ENCODE assay signal across 27 cellular contexts in genomic region chr4:112381996-112382692, GRCh38.
DNase-seq lines count a peak whose midpoint lies in the region; ATAC-seq, FAIRE-seq and TF ChIP-seq lines count a peak whose summit lies in the region.
"Had no signal": no experiment of that assay in that cellular context is flagged by ENCODE, and none has a peak within 500 bp of the region (broad histone marks: within the 10 kb centered on the region; RNA-seq: fewer than 3 reads in every experiment).

No MANE protein-coding gene starts in this region.

- FAIRE-seq in RCC 7860 (lab: Jason Lieb, UNC), result no peak
- FAIRE-seq: bronchial epithelial cell, H54, small intestine had no signal

- no peaks in the 10 kb centered on the region for H3K4me1 ChIP-seq in gastrocnemius medialis
- H3K4me1 ChIP-seq: foreskin keratinocyte, left ventricle myocardium inferior, upper lobe of left lung had no signal

- DNase-seq in NCI-H748 (lab: John Stamatoyannopoulos, UW; ENCODE audit: unreplicated experiment), result peak; percentile 47
- no peak for DNase-seq in NCI-H748 treated with DMSO at 0.1 percent for 48 hours (lab: John Stamatoyannopoulos, UW)
- DNase-seq in NCI-H2107 treated with DMSO at 0.1 percent for 48 hours (lab: John Stamatoyannopoulos, UW; ENCODE audit: unreplicated experiment), result peak; percentile 38
- DNase-seq in NCI-H69 (lab: John Stamatoyannopoulos, UW), result peak; percentile 82
- peak; percentile 31 for DNase-seq in renal cortical epithelial cell (ENCODE audit: low read depth)
- DNase-seq in RCC 7860 (ENCODE audit: low spot score), result no peak
- DNase-seq in activated CD4-positive, CD25-positive, alpha-beta regulatory T cell (lab: John Stamatoyannopoulos, UW), result no peak
- no peak for DNase-seq in gastrocnemius medialis
- DNase-seq: activated CD4-positive, alpha-beta T cell treated with anti-CD3 and anti-CD28 coated beads, Interleukin-2, amount 10 ng/mL, durations not matched to agents 24 days and 14 days; activated CD8-positive, alpha-beta memory T cell treated with anti-CD3 and anti-CD28 coated beads, Interleukin-2, amount 10 ng/mL, durations not matched to agents 7 days and 5 days; activated naive CD4-positive, alpha-beta T cell treated with anti-CD3 and anti-CD28 coated beads, Interleukin-2, amount 50 U/mL, for 16 hours; amygdala; CD4-positive, alpha-beta T cell; DND-41; foreskin keratinocyte; immature natural killer cell; left ventricle myocardium inferior; naive thymus-derived CD4-positive, alpha-beta T cell; small intestine; stimulated activated CD4-positive, alpha-beta T cell treated with anti-CD3 and anti-CD28 coated beads, Interleukin-1b, Interleukin-23, amount 100 ng/mL, for 48 hours; upper lobe of left lung had no signal

- no peak overlapping the region for H3K4me3 ChIP-seq in gastrocnemius medialis
- H3K4me3 ChIP-seq: coronary artery, hepatocyte, left ventricle myocardium inferior, upper lobe of left lung had no signal

- ATAC-seq in gastrocnemius medialis, result no peak
- ATAC-seq: activated CD8-positive, alpha-beta memory T cell treated with anti-CD3 and anti-CD28 coated beads, Interleukin-2, amount 10 ng/mL, durations not matched to agents 7 days and 5 days; esophagus mucosa; foreskin keratinocyte; naive thymus-derived CD4-positive, alpha-beta T cell had no signal

- no peaks in the 10 kb centered on the region for H3K9me3 ChIP-seq in gastrocnemius medialis
- H3K9me3 ChIP-seq: left ventricle myocardium inferior, upper lobe of left lung had no signal

- intact Hi-C loops in gastrocnemius medialis (cut with DNase I; ENCODE audit: low total_unique reads), result no loop called here

- no peaks in the 10 kb centered on the region for H3K27me3 ChIP-seq in gastrocnemius medialis
- H3K27me3 ChIP-seq: foreskin keratinocyte, upper lobe of left lung had no signal

- TF ChIP-seq POLR2A in gastrocnemius medialis (IDR thresholded peaks at IDR 0.05), result no peak

- no peak overlapping the region for H3K27ac ChIP-seq in gastrocnemius medialis
- H3K27ac ChIP-seq: 22Rv1, coronary artery, foreskin keratinocyte, hepatocyte, left ventricle myocardium inferior, upper lobe of left lung had no signal

- TF ChIP-seq CTCF in gastrocnemius medialis (IDR thresholded peaks at IDR 0.05 in 4 of 5, conservative IDR thresholded peaks at IDR 0.05 in 1 of 5), result no peak

- in situ Hi-C loops in gastrocnemius medialis (cut with MboI; ENCODE audit: low sequenced_read_pairs in 4 of 4), result no loop called here

- H3K36me3 ChIP-seq in gastrocnemius medialis, result no peaks in the 10 kb centered on the region

Comparison
In these comparisons a context has a peak if more than half of its experiments do, and no peak if none do; other contexts are left out.
1. DNase-seq: peak in NCI-H748 (single experiment), NCI-H2107 treated with DMSO at 0.1 percent for 48 hours (single experiment), NCI-H69 (single experiment) and renal cortical epithelial cell (single experiment); none in NCI-H748 treated with DMSO at 0.1 percent for 48 hours (single experiment), RCC 7860 (single experiment), activated CD4-positive, CD25-positive, alpha-beta regulatory T cell (0 of 4) and gastrocnemius medialis (0 of 2).